ENCODE assay signal across 24 cellular contexts in the genomic region with DNA sequence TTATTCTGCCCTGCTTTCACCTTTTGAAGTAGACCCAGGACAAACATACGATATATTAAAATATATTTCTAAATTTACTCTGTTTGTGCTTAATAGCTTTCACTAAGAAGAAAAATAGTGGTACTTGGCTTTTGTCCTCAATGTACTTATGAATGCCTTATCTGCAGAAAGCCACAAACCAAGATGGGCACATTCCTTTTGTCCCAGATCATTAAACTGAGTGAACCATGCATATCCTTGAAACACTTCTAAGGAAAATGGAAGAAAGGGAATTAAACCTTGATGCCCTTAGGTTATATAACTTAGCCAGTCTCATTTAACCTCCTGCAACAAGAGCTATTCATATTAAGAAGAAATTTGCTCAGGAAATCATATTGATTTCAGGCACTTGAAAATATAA.
A peak's percentile ranks its signal among the peaks of the same experiment; 100 is the strongest.
DNase-seq lines count a peak whose midpoint lies in the region; ATAC-seq and TF ChIP-seq lines count a peak whose summit lies in the region.
"Had no signal": no experiment of that assay in that cellular context is flagged by ENCODE, and none has a peak within 500 bp of the region (broad histone marks: within the 10 kb centered on the region; RNA-seq: fewer than 3 reads in every experiment).

No MANE protein-coding gene starts in this region.

- H3K4me3 ChIP-seq in mammary epithelial cell (replicated peaks in 1 of 3; ENCODE audit: insufficient read depth in 1 of 3, low read depth in 2 of 3, low read length in 3 of 3) = no peak overlapping the region
- H3K4me3 ChIP-seq in breast epithelium = no peak overlapping the region
- H3K4me3 ChIP-seq in astrocyte of the cerebellum (ENCODE audit: low read depth, low read length) = no peak overlapping the region
- no peak overlapping the region for H3K4me3 ChIP-seq in right lobe of liver
- no peak overlapping the region for H3K4me3 ChIP-seq in ascending aorta
- H3K4me3 ChIP-seq: BLaER1 treated with 17β-estradiol and CSF1 and Interleukin-3, amounts not matched to agents 10 nM and 100 nM; esophagus squamous epithelium; psoas muscle; testis had no signal

- CTCF ChIA-PET in mammary epithelial cell (lab: Charles Lee; ENCODE audit: low non-redundant PET) = no interaction called here

- H3K9me3 ChIP-seq in mammary epithelial cell (replicated peaks; ENCODE audit: insufficient read depth, low read length) = no peaks in the 10 kb centered on the region
- no peaks in the 10 kb centered on the region for H3K9me3 ChIP-seq in breast epithelium
- no peaks in the 10 kb centered on the region for H3K9me3 ChIP-seq in right lobe of liver
- H3K9me3 ChIP-seq in ascending aorta = no peaks in the 10 kb centered on the region
- H3K9me3 ChIP-seq: esophagus squamous epithelium, psoas muscle, testis had no signal

- WGBS in mammary epithelial cell (ENCODE audit: low coverage, missing lambda C conversion rate) = 47% methylated on average over 1 of the region's 1 CpG
- WGBS in right lobe of liver (ENCODE audit: insufficient coverage, low coverage, low lambda C conversion rate, missing lambda C conversion rate) = 33% methylated on average over 1 of the region's 1 CpG

- H3K4me1 ChIP-seq in mammary epithelial cell (ENCODE audit: insufficient read depth, low read length) (no peaks in the 10 kb centered on the region), breast epithelium (no peaks in the 10 kb centered on the region), right lobe of liver (no peaks in the 10 kb centered on the region), ascending aorta (no peaks in the 10 kb centered on the region)
- H3K4me1 ChIP-seq: BLaER1 treated with 17β-estradiol and CSF1 and Interleukin-3, amounts not matched to agents 10 nM and 100 nM; esophagus squamous epithelium; psoas muscle; testis had no signal

- no TSS peak for BruUV-seq in mammary epithelial cell (replicated peaks; lab: Mats Ljungman, UMichigan)

- H4K20me1 ChIP-seq in mammary epithelial cell (ENCODE audit: insufficient read depth, low read length) = no peaks in the 10 kb centered on the region
- H4K20me1 ChIP-seq: BLaER1 treated with 17β-estradiol and CSF1 and Interleukin-3, amounts not matched to agents 10 nM and 100 nM had no signal

- intact Hi-C loops in mammary epithelial cell (cut with micrococcal nuclease) (no loop called here), breast epithelium (cut with DNase I; ENCODE audit: low total_unique reads) (no loop called here), right lobe of liver (cut with DNase I) (no loop called here), ascending aorta (cut with DNase I) (no loop called here)

- H3K27me3 ChIP-seq in mammary epithelial cell (ENCODE audit: insufficient read depth, low read length) (no peaks in the 10 kb centered on the region), breast epithelium (no peaks in the 10 kb centered on the region), right lobe of liver (no peaks in the 10 kb centered on the region), ascending aorta (no peaks in the 10 kb centered on the region)
- H3K27me3 ChIP-seq: BLaER1 treated with 17β-estradiol and CSF1 and Interleukin-3, amounts not matched to agents 10 nM and 100 nM; esophagus squamous epithelium; testis had no signal

- DNase-seq in mammary epithelial cell (peak; percentile 39), breast epithelium (ENCODE audit: low spot score in 2 of 2) (no peak), astrocyte of the cerebellum (ENCODE audit: low read depth) (peak; percentile 64), islet precursor cell (peak; percentile 46), right lobe of liver (no peak), ascending aorta (ENCODE audit: low spot score in 2 of 2) (no peak), GOT3 (lab: John Stamatoyannopoulos, UW) (no peak)
- no peak for DNase-seq in activated CD4-positive, alpha-beta T cell treated with anti-CD3 and anti-CD28 coated beads for 4 hours
- DNase-seq: activated CD8-positive, alpha-beta T cell treated with anti-CD3 and anti-CD28 coated beads, Interleukin-2, amount 10 ng/mL, durations not matched to agents 7 days and 5 days; activated T-cell treated with anti-CD3 and anti-CD28 coated beads, Interleukin-2, amount 50 U/mL, for 48 hours; central memory CD4-positive, alpha-beta T cell; DMS53; effector CD4-positive, alpha-beta T cell; esophagus squamous epithelium; MM.1S; NCI-H1694; nephron progenitor cell; psoas muscle; SIG-M5; stimulated activated CD4-positive, alpha-beta T cell treated with anti-CD3 and anti-CD28 coated beads, Interleukin-12 subunit alpha, Interleukin-12 subunit beta, amount 100 ng/mL, for 4 hours; T-helper 2 cell; testis had no signal

- H3K36me3 ChIP-seq in mammary epithelial cell (ENCODE audit: insufficient read depth, low read length) (no peaks in the 10 kb centered on the region), breast epithelium (no peaks in the 10 kb centered on the region), right lobe of liver (no peaks in the 10 kb centered on the region), ascending aorta (no peaks in the 10 kb centered on the region)
- H3K36me3 ChIP-seq: BLaER1 treated with 17β-estradiol and CSF1 and Interleukin-3, amounts not matched to agents 10 nM and 100 nM; esophagus squamous epithelium had no signal

- TF ChIP-seq POLR2A in breast epithelium (IDR thresholded peaks at IDR 0.05) = no peak
- TF ChIP-seq POLR2A in right lobe of liver (IDR thresholded peaks at IDR 0.05) = no peak

- no peak for TF ChIP-seq CTCF in mammary epithelial cell (conservative IDR thresholded peaks at IDR 0.05 in 1 of 2, IDR thresholded peaks at IDR 0.05 in 1 of 2; ENCODE audit: extremely low read depth in 1 of 2, insufficient read depth in 1 of 2, low read depth in 1 of 2, low read length in 2 of 2)
- no peak for TF ChIP-seq CTCF in breast epithelium (IDR thresholded peaks at IDR 0.05)
- TF ChIP-seq CTCF in astrocyte of the cerebellum (IDR thresholded peaks at IDR 0.05; ENCODE audit: low read depth, low read length, missing control alignments) = no peak
- no peak for TF ChIP-seq CTCF in right lobe of liver (IDR thresholded peaks at IDR 0.05)
- TF ChIP-seq CTCF in ascending aorta (IDR thresholded peaks at IDR 0.05) = no peak

- no peak overlapping the region for H2AFZ ChIP-seq in mammary epithelial cell (ENCODE audit: low read depth, low read length)

- no peak for ATAC-seq in right lobe of liver
- ATAC-seq: activated CD8-positive, alpha-beta T cell treated with anti-CD3 and anti-CD28 coated beads, Interleukin-2, amount 10 ng/mL, durations not matched to agents 7 days and 5 days; psoas muscle; WTC11 had no signal

- dilution Hi-C loops in mammary epithelial cell (cut with HindIII; ENCODE audit: low sequenced_read_pairs) = no loop called here

- H3K79me2 ChIP-seq in mammary epithelial cell (ENCODE audit: insufficient read depth, low read length) = no peaks in the 10 kb centered on the region

- no peak overlapping the region for H3K9ac ChIP-seq in mammary epithelial cell (ENCODE audit: insufficient read depth, low read length)
- H3K9ac ChIP-seq: BLaER1 treated with 17β-estradiol and CSF1 and Interleukin-3, amounts not matched to agents 10 nM and 100 nM had no signal

- H3K27ac ChIP-seq in mammary epithelial cell (ENCODE audit: insufficient read depth, low read depth, low read length) = no peak overlapping the region
- H3K27ac ChIP-seq in breast epithelium = no peak overlapping the region
- no peak overlapping the region for H3K27ac ChIP-seq in right lobe of liver
- no peak overlapping the region for H3K27ac ChIP-seq in ascending aorta
- H3K27ac ChIP-seq: BLaER1 treated with 17β-estradiol and CSF1 and Interleukin-3, amounts not matched to agents 10 nM and 100 nM; esophagus squamous epithelium; psoas muscle; testis had no signal

- no peak overlapping the region for H3K4me2 ChIP-seq in mammary epithelial cell (ENCODE audit: insufficient read depth, low read depth, low read length)
- H3K4me2 ChIP-seq: BLaER1 treated with 17β-estradiol and CSF1 and Interleukin-3, amounts not matched to agents 10 nM and 100 nM had no signal

- in situ Hi-C loops in mammary epithelial cell (cut with MboI; ENCODE audit: low sequenced_read_pairs in 2 of 2) (no loop called here), astrocyte of the cerebellum (cut with HindIII; ENCODE audit: low sequenced_read_pairs) (no loop called here)

Comparison
In these comparisons a context has a peak if more than half of its experiments do, and no peak if none do; other contexts are left out.
1. DNase-seq: peak in mammary epithelial cell (single experiment), astrocyte of the cerebellum (single experiment) and islet precursor cell (single experiment); none in breast epithelium (0 of 2), right lobe of liver (0 of 3), activated CD4-positive, alpha-beta T cell treated with anti-CD3 and anti-CD28 coated beads for 4 hours (0 of 2), ascending aorta (0 of 2) and GOT3 (single experiment).